ENCODE assay signal across 1 cellular context in the genomic region with DNA sequence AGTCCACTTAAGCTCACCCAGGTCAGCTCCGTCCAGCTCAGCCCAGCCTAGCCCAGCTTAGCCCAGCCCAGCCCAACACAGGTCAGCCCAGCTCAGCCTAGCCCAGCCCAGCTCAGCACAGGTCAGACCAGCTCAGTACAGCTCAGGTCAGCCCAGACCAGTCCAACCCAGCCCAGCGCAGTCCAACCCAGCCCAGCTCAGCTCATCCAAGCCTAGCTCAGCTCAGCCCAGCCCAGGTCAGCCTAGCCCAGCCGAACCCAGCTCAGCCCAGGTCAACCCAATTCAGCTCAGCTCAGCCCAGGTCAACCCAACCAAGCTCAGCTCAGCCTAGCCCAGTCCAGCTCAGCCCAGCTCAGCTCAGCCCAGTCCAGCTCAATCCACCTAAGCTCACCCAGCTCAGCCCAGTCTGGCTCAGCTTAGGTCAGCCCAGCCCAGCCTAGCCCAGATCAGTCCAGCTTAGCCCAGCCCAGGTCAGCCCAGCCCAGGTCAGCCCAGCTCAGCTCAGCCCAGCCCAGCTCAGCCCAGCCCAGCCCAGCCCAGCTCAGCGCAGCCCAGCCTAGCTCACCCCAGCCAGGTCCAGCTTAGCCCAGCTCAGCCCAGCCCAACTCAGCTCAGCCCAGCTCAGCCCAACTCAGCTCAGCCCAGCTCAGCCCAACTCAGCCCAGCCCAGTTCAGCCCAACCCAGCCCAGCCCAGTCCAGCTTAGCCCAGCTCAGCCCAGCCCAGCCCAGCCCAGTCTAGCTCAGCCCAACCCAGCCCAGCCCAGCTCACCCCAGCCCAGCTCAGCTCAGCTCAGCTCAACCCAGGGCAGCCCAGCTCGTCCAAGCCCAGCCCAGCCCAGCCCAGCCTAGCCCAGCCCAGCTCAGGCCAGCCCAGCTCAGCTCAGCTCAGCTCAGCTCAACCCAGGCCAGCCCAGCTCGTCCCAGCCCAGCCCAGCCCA.
A peak's percentile ranks its signal among the peaks of the same experiment; 100 is the strongest.
TF ChIP-seq lines count a peak whose summit lies in the region.

No MANE protein-coding gene starts in this region.

TF ChIP-seq in HEK293, 187 proteins besides CTCF, POLR2A, EP300 and RAD21:
- TF ChIP-seq, protein P1, sequence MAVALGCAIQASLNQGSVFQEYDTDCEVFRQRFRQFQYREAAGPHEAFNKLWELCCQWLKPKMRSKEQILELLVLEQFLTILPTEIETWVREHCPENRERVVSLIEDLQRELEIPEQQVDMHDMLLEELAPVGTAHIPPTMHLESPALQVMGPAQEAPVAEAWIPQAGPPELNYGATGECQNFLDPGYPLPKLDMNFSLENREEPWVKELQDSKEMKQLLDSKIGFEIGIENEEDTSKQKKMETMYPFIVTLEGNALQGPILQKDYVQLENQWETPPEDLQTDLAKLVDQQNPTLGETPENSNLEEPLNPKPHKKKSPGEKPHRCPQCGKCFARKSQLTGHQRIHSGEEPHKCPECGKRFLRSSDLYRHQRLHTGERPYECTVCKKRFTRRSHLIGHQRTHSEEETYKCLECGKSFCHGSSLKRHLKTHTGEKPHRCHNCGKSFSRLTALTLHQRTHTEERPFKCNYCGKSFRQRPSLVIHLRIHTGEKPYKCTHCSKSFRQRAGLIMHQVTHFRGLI (tag by site-specific recombination; IDR thresholded peaks at IDR 0.05): peak; percentile 69
- no peak for TF ChIP-seq MYNN (tag by site-specific recombination; IDR thresholded peaks at IDR 0.05; ENCODE audit: borderline replicate concordance)
- TF ChIP-seq, protein P2, sequence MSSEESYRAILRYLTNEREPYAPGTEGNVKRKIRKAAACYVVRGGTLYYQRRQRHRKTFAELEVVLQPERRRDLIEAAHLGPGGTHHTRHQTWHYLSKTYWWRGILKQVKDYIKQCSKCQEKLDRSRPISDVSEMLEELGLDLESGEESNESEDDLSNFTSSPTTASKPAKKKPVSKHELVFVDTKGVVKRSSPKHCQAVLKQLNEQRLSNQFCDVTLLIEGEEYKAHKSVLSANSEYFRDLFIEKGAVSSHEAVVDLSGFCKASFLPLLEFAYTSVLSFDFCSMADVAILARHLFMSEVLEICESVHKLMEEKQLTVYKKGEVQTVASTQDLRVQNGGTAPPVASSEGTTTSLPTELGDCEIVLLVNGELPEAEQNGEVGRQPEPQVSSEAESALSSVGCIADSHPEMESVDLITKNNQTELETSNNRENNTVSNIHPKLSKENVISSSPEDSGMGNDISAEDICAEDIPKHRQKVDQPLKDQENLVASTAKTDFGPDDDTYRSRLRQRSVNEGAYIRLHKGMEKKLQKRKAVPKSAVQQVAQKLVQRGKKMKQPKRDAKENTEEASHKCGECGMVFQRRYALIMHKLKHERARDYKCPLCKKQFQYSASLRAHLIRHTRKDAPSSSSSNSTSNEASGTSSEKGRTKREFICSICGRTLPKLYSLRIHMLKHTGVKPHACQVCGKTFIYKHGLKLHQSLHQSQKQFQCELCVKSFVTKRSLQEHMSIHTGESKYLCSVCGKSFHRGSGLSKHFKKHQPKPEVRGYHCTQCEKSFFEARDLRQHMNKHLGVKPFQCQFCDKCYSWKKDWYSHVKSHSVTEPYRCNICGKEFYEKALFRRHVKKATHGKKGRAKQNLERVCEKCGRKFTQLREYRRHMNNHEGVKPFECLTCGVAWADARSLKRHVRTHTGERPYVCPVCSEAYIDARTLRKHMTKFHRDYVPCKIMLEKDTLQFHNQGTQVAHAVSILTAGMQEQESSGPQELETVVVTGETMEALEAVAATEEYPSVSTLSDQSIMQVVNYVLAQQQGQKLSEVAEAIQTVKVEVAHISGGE (tag by site-specific recombination; conservative IDR thresholded peaks at IDR 0.05; ENCODE audit: low read depth): no peak
- TF ChIP-seq, protein P3, sequence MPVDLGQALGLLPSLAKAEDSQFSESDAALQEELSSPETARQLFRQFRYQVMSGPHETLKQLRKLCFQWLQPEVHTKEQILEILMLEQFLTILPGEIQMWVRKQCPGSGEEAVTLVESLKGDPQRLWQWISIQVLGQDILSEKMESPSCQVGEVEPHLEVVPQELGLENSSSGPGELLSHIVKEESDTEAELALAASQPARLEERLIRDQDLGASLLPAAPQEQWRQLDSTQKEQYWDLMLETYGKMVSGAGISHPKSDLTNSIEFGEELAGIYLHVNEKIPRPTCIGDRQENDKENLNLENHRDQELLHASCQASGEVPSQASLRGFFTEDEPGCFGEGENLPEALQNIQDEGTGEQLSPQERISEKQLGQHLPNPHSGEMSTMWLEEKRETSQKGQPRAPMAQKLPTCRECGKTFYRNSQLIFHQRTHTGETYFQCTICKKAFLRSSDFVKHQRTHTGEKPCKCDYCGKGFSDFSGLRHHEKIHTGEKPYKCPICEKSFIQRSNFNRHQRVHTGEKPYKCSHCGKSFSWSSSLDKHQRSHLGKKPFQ (tag by site-specific recombination; IDR thresholded peaks at IDR 0.05): no peak
TF ChIP-seq in HEK293: peak in this region for 1.
